ENCODE assay signal across 10 cellular contexts in genomic region chr12:100675432-100675831, GRCh38.
A peak's percentile ranks its signal among the peaks of the same experiment; 100 is the strongest.
DNase-seq lines count a peak whose midpoint lies in the region; ATAC-seq lines count a peak whose summit lies in the region.
"Had no signal": no experiment of that assay in that cellular context is flagged by ENCODE, and none has a peak within 500 bp of the region (broad histone marks: within the 10 kb centered on the region; RNA-seq: fewer than 3 reads in every experiment).

No MANE protein-coding gene starts in this region.

- no peaks in the 10 kb centered on the region for H3K36me3 ChIP-seq in naive thymus-derived CD4-positive, alpha-beta T cell (ENCODE audit: control insufficient read depth in 2 of 3, insufficient read depth in 3 of 3, low read length in 3 of 3)
- H3K36me3 ChIP-seq: esophagus squamous epithelium had no signal

- H3K27ac Mint-ChIP-seq in activated T-cell treated with anti-CD3 and anti-CD28 coated beads, Interleukin-2, amount 50 U/mL, for 24 hours = no peak overlapping the region
- no peak overlapping the region for H3K27ac Mint-ChIP-seq in naive thymus-derived CD4-positive, alpha-beta T cell
- H3K27ac Mint-ChIP-seq: stimulated activated naive B cell treated with anti-CD40 and anti-IgM and Interleukin-4, amounts not matched to agents 10 μg/mL and 1 μg/mL and 100 μg/mL, for 72 hours had no signal

- H3K9me3 Mint-ChIP-seq in activated T-cell treated with anti-CD3 and anti-CD28 coated beads, Interleukin-2, amount 50 U/mL, for 24 hours = no peaks in the 10 kb centered on the region
- H3K9me3 Mint-ChIP-seq in naive thymus-derived CD4-positive, alpha-beta T cell = peaks cover 0 to 5% (median 0%) of the 10 kb centered on the region in 11 donors

- H3K27me3 Mint-ChIP-seq in activated T-cell treated with anti-CD3 and anti-CD28 coated beads, Interleukin-2, amount 50 U/mL, for 24 hours = peaks cover 7% of the 10 kb centered on the region
- peaks cover 0 to 39% (median 20%) of the 10 kb centered on the region in 5 donors for H3K27me3 Mint-ChIP-seq in naive thymus-derived CD4-positive, alpha-beta T cell

- ATAC-seq in HG03108 (IDR thresholded peaks at IDR 0.05; ENCODE audit: unreplicated experiment) = no peak
- no peak for ATAC-seq in naive thymus-derived CD4-positive, alpha-beta T cell
- ATAC-seq: stimulated activated naive B cell treated with anti-CD40 and anti-IgM and Interleukin-4, amounts not matched to agents 10 μg/mL and 1 μg/mL and 100 μg/mL, for 72 hours had no signal

- H3K27me3 ChIP-seq in naive thymus-derived CD4-positive, alpha-beta T cell (ENCODE audit: control insufficient read depth in 2 of 2, insufficient read depth in 2 of 2, low read length in 2 of 2) = no peaks in the 10 kb centered on the region

- no peak overlapping the region for H3K4me3 ChIP-seq in naive thymus-derived CD4-positive, alpha-beta T cell (ENCODE audit: low read length)
- H3K4me3 ChIP-seq: esophagus squamous epithelium had no signal

- no peak overlapping the region for H3K4me3 Mint-ChIP-seq in activated T-cell treated with anti-CD3 and anti-CD28 coated beads, Interleukin-2, amount 50 U/mL, for 24 hours
- no peak overlapping the region for H3K4me3 Mint-ChIP-seq in naive thymus-derived CD4-positive, alpha-beta T cell
- H3K4me3 Mint-ChIP-seq: stimulated activated naive B cell treated with anti-CD40 and anti-IgM and Interleukin-4, amounts not matched to agents 10 μg/mL and 1 μg/mL and 100 μg/mL, for 72 hours had no signal

- POLR2A ChIA-PET in naive thymus-derived CD4-positive, alpha-beta T cell (lab: Charles Lee) = no interaction called here

- DNase-seq in Daoy (ENCODE audit: low read depth) (peak; percentile 76), NCI-H2029 (lab: John Stamatoyannopoulos, UW) (peak; percentile 58), astrocyte of the hippocampus (ENCODE audit: low read depth, low spot score) (peak; percentile 50), mucosa of gallbladder (ENCODE audit: low spot score) (peak; percentile 45), T1000 (lab: John Stamatoyannopoulos, UW) (no peak)
- DNase-seq in activated T-cell treated with anti-CD3 and anti-CD28 coated beads, Interleukin-2, amount 50 U/mL, for 24 hours = no peak
- DNase-seq in naive thymus-derived CD4-positive, alpha-beta T cell = no peak
- DNase-seq: esophagus squamous epithelium; stimulated activated naive B cell treated with anti-CD40 and anti-IgM and Interleukin-4, amounts not matched to agents 10 μg/mL and 1 μg/mL and 100 μg/mL, for 72 hours had no signal

- H3K27ac ChIP-seq in naive thymus-derived CD4-positive, alpha-beta T cell (ENCODE audit: low read depth, low read length) = no peak overlapping the region
- H3K27ac ChIP-seq: esophagus squamous epithelium had no signal

- no peaks in the 10 kb centered on the region for H3K4me1 ChIP-seq in naive thymus-derived CD4-positive, alpha-beta T cell (ENCODE audit: control insufficient read depth in 2 of 2, insufficient read depth in 2 of 2, low read length in 2 of 2)
- H3K4me1 ChIP-seq: esophagus squamous epithelium had no signal

- no peaks in the 10 kb centered on the region for H3K36me3 Mint-ChIP-seq in activated T-cell treated with anti-CD3 and anti-CD28 coated beads, Interleukin-2, amount 50 U/mL, for 24 hours (ENCODE audit: low read depth)
- no peaks in the 10 kb centered on the region for H3K36me3 Mint-ChIP-seq in naive thymus-derived CD4-positive, alpha-beta T cell
- H3K36me3 Mint-ChIP-seq: stimulated activated naive B cell treated with anti-CD40 and anti-IgM and Interleukin-4, amounts not matched to agents 10 μg/mL and 1 μg/mL and 100 μg/mL, for 72 hours had no signal

- CTCF ChIA-PET in naive thymus-derived CD4-positive, alpha-beta T cell (lab: Charles Lee) = no interaction called here

- H3K9me3 ChIP-seq in naive thymus-derived CD4-positive, alpha-beta T cell (ENCODE audit: control insufficient read depth in 2 of 3, low read length in 3 of 3) = no peaks in the 10 kb centered on the region
- H3K9me3 ChIP-seq: esophagus squamous epithelium had no signal

- intact Hi-C loops in naive thymus-derived CD4-positive, alpha-beta T cell (cut with micrococcal nuclease) = no loop called here

- no peaks in the 10 kb centered on the region for H3K4me1 Mint-ChIP-seq in activated T-cell treated with anti-CD3 and anti-CD28 coated beads, Interleukin-2, amount 50 U/mL, for 24 hours (ENCODE audit: low read depth)
- no peaks in the 10 kb centered on the region for H3K4me1 Mint-ChIP-seq in naive thymus-derived CD4-positive, alpha-beta T cell
- H3K4me1 Mint-ChIP-seq: stimulated activated naive B cell treated with anti-CD40 and anti-IgM and Interleukin-4, amounts not matched to agents 10 μg/mL and 1 μg/mL and 100 μg/mL, for 72 hours had no signal

Comparison
In these comparisons a context has a peak if more than half of its experiments do, and no peak if none do; other contexts are left out.
1. DNase-seq: peak in Daoy (single experiment), NCI-H2029 (single experiment), astrocyte of the hippocampus (single experiment) and mucosa of gallbladder (single experiment); none in T1000 (single experiment), activated T-cell treated with anti-CD3 and anti-CD28 coated beads, Interleukin-2, amount 50 U/mL, for 24 hours (single experiment) and naive thymus-derived CD4-positive, alpha-beta T cell (0 of 9).